Comparison of ENCODE assay signal across 11 cellular contexts in genomic region chr19:1312732-1313694, GRCh38. TPM values are rescaled to one million over a fixed set of nuclear protein-coding genes. Genes with fewer than 3 reads are reported as not detected.
DNase-seq lines count a peak whose midpoint lies in the region; ATAC-seq and TF ChIP-seq lines count a peak whose summit lies in the region.
"Had no signal": no experiment of that assay in that cellular context is flagged by ENCODE, and none has a peak within 500 bp of the region (broad histone marks: within the 10 kb centered on the region; RNA-seq: fewer than 3 reads in every experiment).

No MANE protein-coding gene starts in this region.

- peaks cover 6% of the 10 kb centered on the region for H3K4me1 ChIP-seq in BE2C

- ATAC-seq in HG03175 (IDR thresholded peaks at IDR 0.05; ENCODE audit: unreplicated experiment), result no peak

- H3K27me3 ChIP-seq in BE2C, result no peaks in the 10 kb centered on the region

- no peaks in the 10 kb centered on the region for H3K36me3 ChIP-seq in BE2C
- H3K36me3 ChIP-seq: cardiac muscle cell had no signal

- DNase-seq in BE2C (peak; percentile 56), HT-29 (ENCODE audit: low spot score) (peak; percentile 51), astrocyte of the cerebellum (ENCODE audit: low read depth) (peak; percentile 37), kidney tubule cell (ENCODE audit: low spot score) (peak; percentile 83), GM13976 (ENCODE audit: low spot score) (no peak), GDM1 (lab: John Stamatoyannopoulos, UW) (no peak)
- no peak for DNase-seq in stimulated activated CD4-positive, alpha-beta T cell treated with anti-CD3 and anti-CD28 coated beads, Interleukin-1b, Interleukin-23, amount 100 ng/mL, for 48 hours
- DNase-seq: NCI-H2081 treated with DMSO at 0.1 percent for 48 hours; stimulated activated CD4-positive, alpha-beta T cell treated with anti-CD3 and anti-CD28 coated beads, Interleukin-4, amount 100 ng/mL, for 1 hour had no signal

- no peak overlapping the region for H3K4me3 ChIP-seq in BE2C (ENCODE audit: low read depth, low read length)
- H3K4me3 ChIP-seq in astrocyte of the cerebellum (ENCODE audit: low read depth, low read length), result no peak overlapping the region
- H3K4me3 ChIP-seq: cardiac muscle cell had no signal

- no peaks in the 10 kb centered on the region for H3K9me3 ChIP-seq in BE2C

- no peak for TF ChIP-seq CTCF in BE2C (IDR thresholded peaks at IDR 0.05; ENCODE audit: low read depth, low read length)
- TF ChIP-seq CTCF in astrocyte of the cerebellum (IDR thresholded peaks at IDR 0.05; ENCODE audit: low read depth, low read length, missing control alignments), result no peak
- TF ChIP-seq CTCF in GM13976 (IDR thresholded peaks at IDR 0.05; ENCODE audit: borderline replicate concordance, control extremely low read depth, extremely low read depth, insufficient read depth, missing control alignments), result no peak

- in situ Hi-C loops in astrocyte of the cerebellum (cut with HindIII; ENCODE audit: low sequenced_read_pairs), result no loop called here
- in situ Hi-C loops in GM13976 (cut with MboI; ENCODE audit: low sequenced_read_pairs, unreplicated experiment), result no loop called here

RNA-seq across cellular contexts. Expression of gene EFNA2, which starts 27.3 kb away (rescaled TPM):
- 2.7 TPM for polyA plus RNA-seq in BE2C (2012; ENCODE audit: insufficient read depth, insufficient read length, low read depth)
- total RNA-seq in HT-29 (2014; rRNA removed; shearing (Covaris generic)), result 43.6 and 48.5 TPM in 2 replicates

RNA-seq across cellular contexts. Expression of gene FAM174C, which starts 37.7 kb away (rescaled TPM):
- polyA plus RNA-seq in BE2C (2012; ENCODE audit: insufficient read depth, insufficient read length, low read depth), result 224 TPM
- 156 and 183 TPM in 2 replicates for total RNA-seq in HT-29 (2014; rRNA removed; shearing (Covaris generic))

RNA-seq across cellular contexts. Expression of gene CIRBP, which starts 43.9 kb away (rescaled TPM):
- polyA plus RNA-seq in BE2C (2012; ENCODE audit: insufficient read depth, insufficient read length, low read depth), result 385 TPM
- total RNA-seq in HT-29 (2014; rRNA removed; shearing (Covaris generic)), result 72.3 and 72.7 TPM in 2 replicates

Comparison
In these comparisons a context has a peak if more than half of its experiments do, and no peak if none do; other contexts are left out.
1. DNase-seq: peak in BE2C (single experiment), HT-29 (single experiment), astrocyte of the cerebellum (single experiment) and kidney tubule cell (single experiment); none in GM13976 (single experiment), stimulated activated CD4-positive, alpha-beta T cell treated with anti-CD3 and anti-CD28 coated beads, Interleukin-1b, Interleukin-23, amount 100 ng/mL, for 48 hours (single experiment) and GDM1 (single experiment).